ENCODE assay signal across 13 cellular contexts in the genomic region with DNA sequence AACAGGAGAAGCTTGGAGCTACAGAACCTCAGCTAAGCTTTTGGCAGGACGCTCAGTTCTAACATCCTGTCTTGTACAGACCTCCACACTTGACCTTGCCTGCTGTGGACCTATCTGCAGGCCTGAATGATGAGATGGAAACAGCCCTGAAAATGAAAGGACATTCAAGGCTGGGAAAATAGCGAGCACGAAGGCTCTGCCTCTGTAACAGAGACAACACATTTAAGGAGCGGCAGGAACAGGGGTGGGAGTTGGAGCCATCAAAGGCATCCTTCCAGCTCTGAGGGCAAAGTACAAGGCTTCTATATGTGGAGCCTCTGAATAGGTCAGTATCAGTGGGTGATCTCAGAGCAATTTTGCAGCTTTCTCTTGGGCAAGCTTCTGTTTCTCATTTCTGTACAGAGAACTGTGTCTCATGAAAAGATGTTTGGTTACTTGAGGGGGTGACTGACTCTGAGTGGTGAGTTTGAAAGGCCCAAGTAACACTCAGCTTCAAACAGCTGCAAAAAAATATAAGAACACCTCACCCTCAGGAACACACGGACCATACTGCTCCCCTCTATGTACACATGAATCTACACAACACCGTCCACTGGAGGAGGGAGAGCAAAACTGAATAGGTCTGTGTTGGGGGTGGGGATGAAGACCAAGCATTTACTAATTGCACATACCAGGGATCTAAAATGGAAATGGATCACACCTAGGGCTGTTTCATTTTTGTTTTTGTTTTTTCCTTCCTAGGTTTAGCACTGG.
DNase-seq lines count a peak whose midpoint lies in the region; ATAC-seq and TF ChIP-seq lines count a peak whose summit lies in the region.
"Had no signal": no experiment of that assay in that cellular context is flagged by ENCODE, and none has a peak within 500 bp of the region (broad histone marks: within the 10 kb centered on the region; RNA-seq: fewer than 3 reads in every experiment).

No MANE protein-coding gene starts in this region.

- H3K27ac ChIP-seq in esophagus squamous epithelium (peak overlapping the region in 3 of 4 donors; percentile 32 to 71 (median 34)), lower lobe of right lung (peak overlapping the region; percentile 46), sigmoid colon (peak overlapping the region; percentile 24 to 55 (median 48)), GM23338 (ENCODE audit: low read depth) (no peak overlapping the region)

- H3K4me1 ChIP-seq in esophagus squamous epithelium (peaks cover 0 to 30% (median 0%) of the 10 kb centered on the region in 3 donors), lower lobe of right lung (peaks cover 12% of the 10 kb centered on the region), sigmoid colon (peaks cover 0 to 29% (median 5%) of the 10 kb centered on the region in 4 donors), GM23338 (ENCODE audit: insufficient read depth) (0 out of 2 replicates have a peak, but pooled peaks cover 9% of the 10 kb centered on the region)

- no peaks in the 10 kb centered on the region for H3K36me3 Mint-ChIP-seq in GM23338 (ENCODE audit: low read depth)

- no peak overlapping the region for H3K4me3 Mint-ChIP-seq in GM23338
- H3K4me3 Mint-ChIP-seq: activated T-helper 1 cell treated with anti-CD3 and anti-CD28 coated beads, Interleukin-12 subunit alpha, Interleukin-12 subunit beta, Interleukin-2, Interleukin-4 antibody, amounts not matched to agents 30 ng/mL and 10 ng/mL and 1 ng/mL, durations not matched to agents 14 hours and 24 hours and 36 hours had no signal

- TF ChIP-seq POLR2A in esophagus squamous epithelium (IDR thresholded peaks at IDR 0.05) (no peak), sigmoid colon (IDR thresholded peaks at IDR 0.05) (no peak)

- TF ChIP-seq CTCF in esophagus squamous epithelium (IDR thresholded peaks at IDR 0.05) (no peak), lower lobe of right lung (IDR thresholded peaks at IDR 0.05) (no peak), sigmoid colon (IDR thresholded peaks at IDR 0.05) (no peak), GM23338 (conservative IDR thresholded peaks at IDR 0.05; ENCODE audit: low read depth in 2 of 2) (no peak)

- H3K27me3 ChIP-seq in esophagus squamous epithelium (no peaks in the 10 kb centered on the region), lower lobe of right lung (ENCODE audit: low read depth) (no peaks in the 10 kb centered on the region), sigmoid colon (no peaks in the 10 kb centered on the region), GM23338 (ENCODE audit: insufficient read depth) (no peaks in the 10 kb centered on the region)

- peaks cover 4% of the 10 kb centered on the region for H3K27me3 Mint-ChIP-seq in GM23338 (ENCODE audit: insufficient read depth, low read depth, poor library complexity)

- peaks cover 11% of the 10 kb centered on the region; the same call in 2 of the 3 replicates for H3K4me1 Mint-ChIP-seq in GM23338

- H3K27ac Mint-ChIP-seq in GM23338 = no peak overlapping the region
- H3K27ac Mint-ChIP-seq: activated T-helper 1 cell treated with anti-CD3 and anti-CD28 coated beads, Interleukin-12 subunit alpha, Interleukin-12 subunit beta, Interleukin-2, Interleukin-4 antibody, amounts not matched to agents 30 ng/mL and 10 ng/mL and 1 ng/mL, durations not matched to agents 14 hours and 24 hours and 36 hours had no signal

- H4K20me1 ChIP-seq in GM23338 (replicated peaks; ENCODE audit: insufficient read depth) = no peaks in the 10 kb centered on the region

- H3K9me3 Mint-ChIP-seq in GM23338 = no peaks in the 10 kb centered on the region
- H3K9me3 Mint-ChIP-seq: activated T-helper 1 cell treated with anti-CD3 and anti-CD28 coated beads, Interleukin-12 subunit alpha, Interleukin-12 subunit beta, Interleukin-2, Interleukin-4 antibody, amounts not matched to agents 30 ng/mL and 10 ng/mL and 1 ng/mL, durations not matched to agents 14 hours and 24 hours and 36 hours had no signal

- H3K9me2 ChIP-seq in GM23338 (ENCODE audit: insufficient read depth) = peaks cover 8% of the 10 kb centered on the region

- 67 to 79% methylated on average over 6 of the region's 6 CpGs for WGBS in esophagus squamous epithelium, 2 donors
- 19 to 57% methylated on average over 6 of the region's 6 CpGs for WGBS in sigmoid colon, 2 donors

- intact Hi-C loops in esophagus squamous epithelium (cut with DNase I) = no loop called here
- intact Hi-C loops in lower lobe of right lung (cut with DNase I) = no loop called here
- intact Hi-C loops in sigmoid colon (cut with DNase I) = no loop called here

- ATAC-seq in lower lobe of right lung (no peak), GM23338 (no peak), GM19467 (IDR thresholded peaks at IDR 0.05; ENCODE audit: unreplicated experiment) (no peak), HG03108 (IDR thresholded peaks at IDR 0.05; ENCODE audit: unreplicated experiment) (no peak)
- ATAC-seq in stimulated activated naive CD8-positive, alpha-beta T cell treated with anti-CD3 and anti-CD28 coated beads, Interleukin-15, Interleukin-2, amounts not matched to agents 100 U/mL and 50 U/mL, for 24 hours = no peak

- H3K79me2 ChIP-seq in GM23338 (replicated peaks; ENCODE audit: insufficient read depth) = no peaks in the 10 kb centered on the region

- H3K4me2 ChIP-seq in GM23338 = no peak overlapping the region

- H3K36me3 ChIP-seq in esophagus squamous epithelium (no peaks in the 10 kb centered on the region), lower lobe of right lung (no peaks in the 10 kb centered on the region), sigmoid colon (no peaks in the 10 kb centered on the region), GM23338 (ENCODE audit: insufficient read depth) (no peaks in the 10 kb centered on the region)

- TF ChIP-seq EP300 in sigmoid colon (IDR thresholded peaks at IDR 0.05) = no peak

- no peaks in the 10 kb centered on the region for H3F3A ChIP-seq in GM23338 (replicated peaks; ENCODE audit: low read depth)

- no peak overlapping the region for H3K4me3 ChIP-seq in esophagus squamous epithelium
- no peak overlapping the region for H3K4me3 ChIP-seq in lower lobe of right lung
- no peak overlapping the region for H3K4me3 ChIP-seq in sigmoid colon
- no peak overlapping the region for H3K4me3 ChIP-seq in GM23338
- H3K4me3 ChIP-seq: skin epidermis had no signal

- H3K9me3 ChIP-seq in esophagus squamous epithelium = no peaks in the 10 kb centered on the region
- H3K9me3 ChIP-seq in lower lobe of right lung = no peaks in the 10 kb centered on the region
- H3K9me3 ChIP-seq in sigmoid colon = no peaks in the 10 kb centered on the region

- DNase-seq in LoVo (ENCODE audit: low spot score) = peak; percentile 57
- no peak for DNase-seq in esophagus squamous epithelium (lab: John Stamatoyannopoulos, UW)
- DNase-seq in lower lobe of right lung = no peak
- no peak for DNase-seq in sigmoid colon
- DNase-seq in stimulated activated naive CD8-positive, alpha-beta T cell treated with anti-CD3 and anti-CD28 coated beads, Interleukin-15, Interleukin-2, amounts not matched to agents 100 U/mL and 50 U/mL, for 24 hours = no peak
- DNase-seq in GM23338 (ENCODE audit: low spot score) = no peak
- DNase-seq: activated CD4-positive, alpha-beta T cell treated with anti-CD3 and anti-CD28 coated beads, Interleukin-2, amount 50 U/mL, for 1 hour; NCI-H1436 treated with DMSO at 0.1 percent for 48 hours; NCI-H526 treated with DMSO at 0.1 percent for 48 hours had no signal

- H2AFZ ChIP-seq in GM23338 = no peak overlapping the region

TF ChIP-seq in GM23338, 12 proteins besides CTCF, POLR2A, EP300 and RAD21 (continues in another document):
- TF ChIP-seq ZNF114 (CRISPR knock-in tag; IDR thresholded peaks at IDR 0.05) = no peak
- TF ChIP-seq, protein P1, sequence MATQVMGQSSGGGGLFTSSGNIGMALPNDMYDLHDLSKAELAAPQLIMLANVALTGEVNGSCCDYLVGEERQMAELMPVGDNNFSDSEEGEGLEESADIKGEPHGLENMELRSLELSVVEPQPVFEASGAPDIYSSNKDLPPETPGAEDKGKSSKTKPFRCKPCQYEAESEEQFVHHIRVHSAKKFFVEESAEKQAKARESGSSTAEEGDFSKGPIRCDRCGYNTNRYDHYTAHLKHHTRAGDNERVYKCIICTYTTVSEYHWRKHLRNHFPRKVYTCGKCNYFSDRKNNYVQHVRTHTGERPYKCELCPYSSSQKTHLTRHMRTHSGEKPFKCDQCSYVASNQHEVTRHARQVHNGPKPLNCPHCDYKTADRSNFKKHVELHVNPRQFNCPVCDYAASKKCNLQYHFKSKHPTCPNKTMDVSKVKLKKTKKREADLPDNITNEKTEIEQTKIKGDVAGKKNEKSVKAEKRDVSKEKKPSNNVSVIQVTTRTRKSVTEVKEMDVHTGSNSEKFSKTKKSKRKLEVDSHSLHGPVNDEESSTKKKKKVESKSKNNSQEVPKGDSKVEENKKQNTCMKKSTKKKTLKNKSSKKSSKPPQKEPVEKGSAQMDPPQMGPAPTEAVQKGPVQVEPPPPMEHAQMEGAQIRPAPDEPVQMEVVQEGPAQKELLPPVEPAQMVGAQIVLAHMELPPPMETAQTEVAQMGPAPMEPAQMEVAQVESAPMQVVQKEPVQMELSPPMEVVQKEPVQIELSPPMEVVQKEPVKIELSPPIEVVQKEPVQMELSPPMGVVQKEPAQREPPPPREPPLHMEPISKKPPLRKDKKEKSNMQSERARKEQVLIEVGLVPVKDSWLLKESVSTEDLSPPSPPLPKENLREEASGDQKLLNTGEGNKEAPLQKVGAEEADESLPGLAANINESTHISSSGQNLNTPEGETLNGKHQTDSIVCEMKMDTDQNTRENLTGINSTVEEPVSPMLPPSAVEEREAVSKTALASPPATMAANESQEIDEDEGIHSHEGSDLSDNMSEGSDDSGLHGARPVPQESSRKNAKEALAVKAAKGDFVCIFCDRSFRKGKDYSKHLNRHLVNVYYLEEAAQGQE (IDR thresholded peaks at IDR 0.05; ENCODE audit: unreplicated experiment) = no peak
- TF ChIP-seq, protein P2, sequence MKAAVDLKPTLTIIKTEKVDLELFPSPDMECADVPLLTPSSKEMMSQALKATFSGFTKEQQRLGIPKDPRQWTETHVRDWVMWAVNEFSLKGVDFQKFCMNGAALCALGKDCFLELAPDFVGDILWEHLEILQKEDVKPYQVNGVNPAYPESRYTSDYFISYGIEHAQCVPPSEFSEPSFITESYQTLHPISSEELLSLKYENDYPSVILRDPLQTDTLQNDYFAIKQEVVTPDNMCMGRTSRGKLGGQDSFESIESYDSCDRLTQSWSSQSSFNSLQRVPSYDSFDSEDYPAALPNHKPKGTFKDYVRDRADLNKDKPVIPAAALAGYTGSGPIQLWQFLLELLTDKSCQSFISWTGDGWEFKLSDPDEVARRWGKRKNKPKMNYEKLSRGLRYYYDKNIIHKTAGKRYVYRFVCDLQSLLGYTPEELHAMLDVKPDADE (IDR thresholded peaks at IDR 0.05) = no peak
- TF ChIP-seq JUNB (IDR thresholded peaks at IDR 0.05; ENCODE audit: unreplicated experiment) = no peak
- TF ChIP-seq POLR2AphosphoS5 (IDR thresholded peaks at IDR 0.05; ENCODE audit: low read depth) = no peak
- TF ChIP-seq ZNF331 (CRISPR knock-in tag; IDR thresholded peaks at IDR 0.05; ENCODE audit: low read depth) = no peak
- TF ChIP-seq EZH2phosphoT487 (IDR thresholded peaks at IDR 0.05; ENCODE audit: unreplicated experiment) = no peak
